Comparison of ENCODE assay signal across 8 cellular contexts in the genomic region with DNA sequence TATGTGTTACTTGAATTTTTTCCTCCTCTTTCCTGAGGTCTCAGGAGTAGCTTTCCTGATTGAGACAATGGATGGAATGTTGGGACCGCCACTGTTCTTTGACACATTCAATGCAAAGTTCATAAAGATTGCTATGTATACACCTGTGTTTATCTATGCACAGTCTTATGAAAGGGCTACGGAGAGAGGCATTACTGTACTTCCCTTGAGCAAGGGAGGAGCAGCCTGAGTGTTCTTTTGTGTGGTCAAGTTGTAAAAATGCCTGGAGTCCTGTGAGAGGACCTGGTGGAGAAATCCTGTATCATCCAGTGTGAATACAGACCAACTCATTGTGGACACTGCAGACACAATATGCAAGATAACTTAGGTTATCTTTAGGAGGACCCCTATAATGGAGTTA. TPM values are rescaled to one million over a fixed set of nuclear protein-coding genes. Genes with fewer than 3 reads are reported as not detected.
DNase-seq lines count a peak whose midpoint lies in the region; ATAC-seq and TF ChIP-seq lines count a peak whose summit lies in the region.
"Had no signal": no experiment of that assay in that cellular context is flagged by ENCODE, and none has a peak within 500 bp of the region (broad histone marks: within the 10 kb centered on the region; RNA-seq: fewer than 3 reads in every experiment).

No MANE protein-coding gene starts in this region.

- H3K4me2 ChIP-seq in hepatocyte, result peak overlapping the region; percentile 82

- no peak for ATAC-seq in HG02763 (IDR thresholded peaks at IDR 0.05; ENCODE audit: unreplicated experiment)

- peaks cover 52% of the 10 kb centered on the region for H3K79me2 ChIP-seq in hepatocyte

- H3K4me1 ChIP-seq in hepatocyte (ENCODE audit: insufficient read depth) (peaks cover 13% of the 10 kb centered on the region), spleen (peaks cover 3 to 57% (median 23%) of the 10 kb centered on the region in 6 donors)

- intact Hi-C loops in spleen (cut with DNase I; ENCODE audit: low total_unique reads), result no loop called here

- TF ChIP-seq POLR2A in spleen (IDR thresholded peaks at IDR 0.05), result no peak

- H4K20me1 ChIP-seq in hepatocyte (ENCODE audit: insufficient read depth, poor library complexity, severe bottlenecking), result no peaks in the 10 kb centered on the region

- H3K9me2 ChIP-seq in hepatocyte (replicated peaks; ENCODE audit: insufficient read depth), result no peaks in the 10 kb centered on the region

- H3K36me3 ChIP-seq in SK-N-MC (ENCODE audit: insufficient read depth, low read length) (no peaks in the 10 kb centered on the region), hepatocyte (replicated peaks; ENCODE audit: insufficient read depth, low read depth) (no peaks in the 10 kb centered on the region), spleen (no peaks in the 10 kb centered on the region)

- 29% methylated on average over 2 of the region's 2 CpGs for WGBS in hepatocyte (ENCODE audit: low lambda C conversion rate, missing lambda C conversion rate)
- WGBS in spleen, 5 donors, result 48 to 75% (median 55%) methylated on average over 2 of the region's 2 CpGs

- H3K4me3 ChIP-seq in SK-N-MC, result peak overlapping the region; percentile 90; the same call in 1 of the 2 replicates
- H3K4me3 ChIP-seq in hepatocyte, result peak overlapping the region; percentile 75
- H3K4me3 ChIP-seq in spleen, result peak overlapping the region in 5 of 8 donors; percentile 62 to 96 (median 75)

- TF ChIP-seq CTCF in hepatocyte (IDR thresholded peaks at IDR 0.05; ENCODE audit: poor library complexity), result no peak
- no peak for TF ChIP-seq CTCF in spleen (IDR thresholded peaks at IDR 0.05 in 8 of 11, conservative IDR thresholded peaks at IDR 0.05 in 3 of 11)

- DNase-seq in HT-29 (ENCODE audit: low spot score), result peak; percentile 85
- DNase-seq in SK-N-MC (ENCODE audit: low read depth, low spot score), result no peak
- DNase-seq in hepatocyte (ENCODE audit: low spot score), result peak; percentile 60
- DNase-seq in spleen, result no peak
- no peak for DNase-seq in amniotic stem cell (lab: John Stamatoyannopoulos, UW)
- no peak for DNase-seq in NCI-H2171 treated with DMSO at 0.1 percent for 48 hours (lab: John Stamatoyannopoulos, UW)
- DNase-seq: activated naive CD4-positive, alpha-beta T cell treated with anti-CD3 and anti-CD28 coated beads, Interleukin-2, amount 10 ng/mL, durations not matched to agents 7 days and 5 days had no signal

- H3K27ac ChIP-seq in SK-N-MC, result no peak overlapping the region
- H3K27ac ChIP-seq in hepatocyte, result peak overlapping the region; percentile 89
- H3K27ac ChIP-seq in spleen, result no peak overlapping the region

- H2AFZ ChIP-seq in hepatocyte, result no peak overlapping the region

- H3K27me3 ChIP-seq in hepatocyte, result no peaks in the 10 kb centered on the region
- H3K27me3 ChIP-seq in spleen (replicated peaks in 1 of 7), result peaks cover 0 to 28% (median 4%) of the 10 kb centered on the region in 7 donors

- H3K9me3 ChIP-seq in SK-N-MC (ENCODE audit: low read depth, low read length) (no peaks in the 10 kb centered on the region), hepatocyte (ENCODE audit: low read depth) (no peaks in the 10 kb centered on the region), spleen (no peaks in the 10 kb centered on the region)

- no peak overlapping the region for H3K9ac ChIP-seq in SK-N-MC (ENCODE audit: insufficient read length)

RNA-seq across cellular contexts. Expression of gene SRGAP1, which starts 1.2 kb away (rescaled TPM):
- total RNA-seq in HT-29 (2014; rRNA removed; shearing (Covaris generic)), result 1.0 and 1.6 TPM in 2 replicates
- total RNA-seq in hepatocyte, result 10.8 and 18.9 TPM in 2 replicates
- 9.2 and 12.3 TPM in 2 replicates for polyA plus RNA-seq in hepatocyte
- 10 to 100 TPM in 6 of 7 donors, 1 to 10 TPM in 1; 6.1 to 20.1 (median 14.4) TPM for total RNA-seq in spleen
- polyA plus RNA-seq in spleen, result 1 to 10 TPM in 1 of 3 donors, under 1 TPM in 2; 0.37 to 1.8 (median 0.50) TPM

Comparison
In these comparisons a context has a peak if more than half of its experiments do, and no peak if none do; other contexts are left out.
1. DNase-seq: peak in HT-29 (single experiment) and hepatocyte (single experiment); none in SK-N-MC (single experiment), spleen (single experiment), amniotic stem cell (single experiment) and NCI-H2171 treated with DMSO at 0.1 percent for 48 hours (single experiment).
2. Peak in every context shown above with its lines, with median percentiles within 50 percentile points of each other: H3K4me3 ChIP-seq.